8 cellular contexts compared by ENCODE assay signal in the genomic region with DNA sequence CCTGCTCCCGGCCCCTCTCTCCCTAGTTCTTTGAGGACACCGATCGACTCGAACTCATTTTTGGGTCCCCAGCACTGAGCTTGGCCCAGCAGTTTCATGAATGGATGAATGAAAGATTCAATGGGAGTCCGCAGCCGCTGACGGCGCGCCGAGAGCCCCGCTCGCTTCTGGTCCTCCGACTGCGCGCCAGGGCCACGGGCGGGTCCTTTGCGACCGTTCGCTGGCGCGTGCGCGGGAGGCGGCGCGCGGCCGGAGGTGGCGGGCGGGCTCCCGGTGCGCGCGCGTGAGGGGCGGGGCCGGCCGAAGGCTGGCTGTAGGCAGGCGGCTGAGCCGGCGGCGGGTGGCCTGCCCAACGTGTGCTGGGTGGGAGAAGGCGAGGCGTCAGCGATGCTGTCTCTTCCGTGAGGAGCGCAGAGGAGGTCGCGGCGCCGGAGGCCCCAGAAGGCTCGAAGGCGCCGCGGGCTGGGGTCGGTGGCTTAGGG. TPM values are rescaled to one million over a fixed set of nuclear protein-coding genes. Genes with fewer than 3 reads are reported as not detected.
DNase-seq lines count a peak whose midpoint lies in the region; ATAC-seq and TF ChIP-seq lines count a peak whose summit lies in the region.

MAST2 (plus strand) TSS at position 314 of the 482 bp plus-strand sequence. CDS start 284 bp downstream, outside the sequence.

- TF ChIP-seq CTCF in liver (IDR thresholded peaks at IDR 0.05; ENCODE audit: low read depth, low read length, missing input control) = no peak

- H3K27ac ChIP-seq in BLaER1 = 0 out of 2 replicates have a peak within 1 kb of the TSS, but pooled peaks have one; percentile 27
- peak within 1 kb of the TSS; percentile 39 to 88 for H3K27ac ChIP-seq in liver (ENCODE audit: low read depth in 1 of 2, low read length in 2 of 2)

- H3K36me3 ChIP-seq in BLaER1 (peaks cover 16% of the 10 kb centered on the region), liver (ENCODE audit: control insufficient read depth in 4 of 4, insufficient read depth in 3 of 4, low read depth in 1 of 4, low read length in 3 of 4) (no peaks in the 10 kb centered on the region)

- peak within 1 kb of the TSS; percentile 76 for H3K4me3 ChIP-seq in BLaER1
- peak within 1 kb of the TSS; percentile 73 to 85 (median 81) for H3K4me3 ChIP-seq in liver (ENCODE audit: low read depth in 1 of 3, low read length in 3 of 3)

- H3K9me3 ChIP-seq in BLaER1 (no peaks in the 10 kb centered on the region), liver (ENCODE audit: control insufficient read depth in 4 of 4, low read length in 3 of 4) (no peaks in the 10 kb centered on the region)

- H3K27me3 ChIP-seq in BLaER1 = no peaks in the 10 kb centered on the region
- H3K27me3 ChIP-seq in liver (ENCODE audit: control insufficient read depth in 4 of 4, insufficient read depth in 4 of 4, low read length in 3 of 4) = no peaks in the 10 kb centered on the region

- H3K4me2 ChIP-seq in BLaER1 = peak within 1 kb of the TSS; percentile 87

- peak; percentile 87 for ATAC-seq in GM19328 (IDR thresholded peaks at IDR 0.05; ENCODE audit: unreplicated experiment)
- ATAC-seq in HG03460 (IDR thresholded peaks at IDR 0.05; ENCODE audit: unreplicated experiment) = peak; percentile 83

- TF ChIP-seq RAD21 in liver (IDR thresholded peaks at IDR 0.05) = no peak

- H3K9ac ChIP-seq in BLaER1 (peak within 1 kb of the TSS; percentile 75), liver (ENCODE audit: low read depth in 1 of 2, low read length in 2 of 2) (peak within 1 kb of the TSS; percentile 64 to 75)

- WGBS in liver = under 1% methylated on average over 58 of the region's 58 CpGs

- H4K20me1 ChIP-seq in BLaER1 = peaks cover 20% of the 10 kb centered on the region; the same call in 1 of the 2 replicates

- peak; percentile 74 to 99 for DNase-seq in NCI-H526 (lab: John Stamatoyannopoulos, UW)
- peak; percentile 65 to 78 for DNase-seq in activated CD4-positive, alpha-beta T cell treated with anti-CD3 and anti-CD28 coated beads, Interleukin-2, amount 50 U/mL, for 24 hours (ENCODE audit: low read depth in 1 of 2, low spot score in 1 of 2)
- DNase-seq in dermis microvascular lymphatic vessel endothelial cell (ENCODE audit: low read depth in 2 of 2) = peak; percentile 56 to 89
- peak; percentile 83 to 87 for DNase-seq in stimulated activated CD4-positive, alpha-beta T cell treated with anti-CD3 and anti-CD28 coated beads, Interleukin-2, amount 100 ng/mL, for 48 hours

- H3K4me1 ChIP-seq in BLaER1 (peaks cover 25% of the 10 kb centered on the region), liver (ENCODE audit: control insufficient read depth in 4 of 4, insufficient read depth in 4 of 4, low read length in 3 of 4) (peaks cover 5 to 21% (median 17%) of the 10 kb centered on the region in 4 donors)

TF ChIP-seq in liver, 16 proteins besides CTCF, POLR2A, EP300 and RAD21:
- TF ChIP-seq HNF4G (IDR thresholded peaks at IDR 0.05) (no peak), YY1 (IDR thresholded peaks at IDR 0.05) (peak; percentile 36), GABPA (IDR thresholded peaks at IDR 0.05 in 1 of 2, conservative IDR thresholded peaks at IDR 0.05 in 1 of 2) (no peak), JUND (IDR thresholded peaks at IDR 0.05) (no peak), EGR1 (IDR thresholded peaks at IDR 0.05; ENCODE audit: low read depth in 2 of 2) (no peak), TAF1 (conservative IDR thresholded peaks at IDR 0.05) (no peak)
- TF ChIP-seq, protein P1, sequence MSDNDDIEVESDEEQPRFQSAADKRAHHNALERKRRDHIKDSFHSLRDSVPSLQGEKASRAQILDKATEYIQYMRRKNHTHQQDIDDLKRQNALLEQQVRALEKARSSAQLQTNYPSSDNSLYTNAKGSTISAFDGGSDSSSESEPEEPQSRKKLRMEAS (IDR thresholded peaks at IDR 0.05) = no peak

RNA-seq across cellular contexts. Expression of gene MAST2, which starts in this region (rescaled TPM):
- total RNA-seq in dermis microvascular lymphatic vessel endothelial cell = 11.1 and 11.2 TPM in 2 replicates
- 1 to 10 TPM; 6.5 to 9.6 TPM for total RNA-seq in liver
- 1 to 10 TPM; 4.8 TPM for polyA plus RNA-seq in liver

Comparison
In these comparisons a context has a peak if more than half of its experiments do, and no peak if none do; other contexts are left out.
1. Peak in every context shown above with its lines: DNase-seq, ATAC-seq, H3K4me3 ChIP-seq and H3K27ac ChIP-seq.